ENCODE assay signal across 29 cellular contexts in the genomic region with DNA sequence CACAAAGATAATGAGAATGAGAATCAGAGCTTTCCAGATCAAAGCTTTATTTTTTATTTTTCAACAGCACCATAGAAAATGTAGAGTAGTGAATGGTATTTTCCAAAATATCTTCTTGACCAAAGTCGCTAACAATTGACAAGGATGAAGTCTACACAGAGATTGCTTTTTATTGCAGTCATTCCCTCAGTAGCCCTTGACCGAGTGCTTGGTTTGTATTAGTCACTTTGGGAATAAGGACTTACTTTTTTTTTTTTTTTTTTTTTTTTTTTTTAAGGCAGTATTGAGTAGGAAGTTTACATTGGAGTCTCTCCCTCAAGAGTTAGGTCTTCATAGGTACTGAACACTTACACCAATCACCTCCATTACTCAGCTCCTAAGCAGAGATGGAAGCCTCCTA. TPM values are rescaled to one million over a fixed set of nuclear protein-coding genes. Genes with fewer than 3 reads are reported as not detected.
"Had no signal": no experiment of that assay in that cellular context is flagged by ENCODE, and none has a peak within 500 bp of the region (broad histone marks: within the 10 kb centered on the region; RNA-seq: fewer than 3 reads in every experiment).

No MANE protein-coding gene starts in this region.

- H3K4me1 ChIP-seq: lower lobe of right lung, suprapubic skin had no signal

- FAIRE-seq: TTC549 had no signal

- H3K4me3 ChIP-seq: adrenal gland, body of pancreas, heart left ventricle, left lung, lower lobe of right lung, sigmoid colon, stomach, suprapubic skin, tibial artery had no signal

- H3K27me3 ChIP-seq: adrenal gland, body of pancreas, heart left ventricle, left lung, sigmoid colon, stomach, suprapubic skin, tibial artery had no signal

- H3K9me3 ChIP-seq: adrenal gland, body of pancreas, heart left ventricle, left lung, lower lobe of right lung, sigmoid colon, stomach, suprapubic skin, tibial artery had no signal

- H3K27ac ChIP-seq: adrenal gland, body of pancreas, heart left ventricle, left lung, lower lobe of right lung, sigmoid colon, stomach, suprapubic skin, tibial artery, VCaP had no signal

- H3K36me3 ChIP-seq: adrenal gland, heart left ventricle, left lung, lower lobe of right lung, sigmoid colon, stomach, suprapubic skin, tibial artery had no signal

- ATAC-seq: body of pancreas; esophagus mucosa; heart left ventricle; left lung; lower lobe of right lung; stimulated activated naive B cell treated with anti-CD40 and anti-IgM and Interleukin-4, amounts not matched to agents 10 μg/mL and 1 μg/mL and 100 μg/mL, for 72 hours had no signal

- DNase-seq: activated CD4-positive, alpha-beta memory T cell treated with anti-CD3 and anti-CD28 coated beads for 36 hours; activated CD4-positive, alpha-beta T cell treated with anti-CD3 and anti-CD28 coated beads, Interleukin-2, amount 10 ng/mL, durations not matched to agents 24 days and 14 days; activated CD8-positive, alpha-beta memory T cell treated with anti-CD3 and anti-CD28 coated beads, Interleukin-2, amount 50 U/mL, for 4 hours; activated effector memory CD4-positive, alpha-beta T cell treated with anti-CD3 and anti-CD28 coated beads, Interleukin-2, amount 50 U/mL, for 16 hours; activated naive CD4-positive, alpha-beta T cell treated with anti-CD3 and anti-CD28 coated beads for 36 hours; activated naive CD8-positive, alpha-beta T cell treated with anti-CD3 and anti-CD28 coated beads for 36 hours; activated T-cell treated with anti-CD3 and anti-CD28 coated beads, Interleukin-2, amount 50 U/mL, for 1 hour; aorta; body of pancreas; endodermal cell; foreskin fibroblast; heart left ventricle; left lung; lower lobe of right lung; mesendoderm; sigmoid colon; stimulated activated CD4-positive, alpha-beta T cell treated with anti-CD3 and anti-CD28 coated beads, Interleukin-15, amount 100 ng/mL, for 24 hours; stimulated activated CD4-positive, alpha-beta T cell treated with anti-CD3 and anti-CD28 coated beads, Interleukin-2, amount 100 ng/mL, for 24 hours; stimulated activated naive B cell treated with anti-CD40 and anti-IgM and Interleukin-4, amounts not matched to agents 10 μg/mL and 1 μg/mL and 100 μg/mL, for 72 hours; stomach; tibial artery had no signal

RNA-seq across cellular contexts. Expression of a gene that starts 39.8 kb away (rescaled TPM):
- total RNA-seq: activated CD4-positive, alpha-beta memory T cell treated with anti-CD3 and anti-CD28 coated beads for 36 hours; activated CD4-positive, alpha-beta T cell treated with anti-CD3 and anti-CD28 coated beads, Interleukin-2, amount 10 ng/mL, durations not matched to agents 24 days and 14 days; activated CD8-positive, alpha-beta memory T cell treated with anti-CD3 and anti-CD28 coated beads for 36 hours; activated naive CD4-positive, alpha-beta T cell treated with anti-CD3 and anti-CD28 coated beads for 36 hours; activated naive CD8-positive, alpha-beta T cell treated with anti-CD3 and anti-CD28 coated beads for 36 hours; activated T-helper 1 cell treated with anti-CD3 and anti-CD28 coated beads, Interleukin-12 subunit alpha, Interleukin-12 subunit beta, Interleukin-2, Interleukin-4 antibody, amounts not matched to agents 30 ng/mL and 10 ng/mL and 1 ng/mL, durations not matched to agents 14 hours and 24 hours and 36 hours; T-helper 1 cell treated with Interleukin-12 subunit alpha and Interleukin-12 subunit beta and Interleukin-4 antibody, amounts not matched to agents 30 ng/mL and 1 ng/mL, for 36 hours had no signal
